8 cellular contexts compared by ENCODE assay signal in the genomic region with DNA sequence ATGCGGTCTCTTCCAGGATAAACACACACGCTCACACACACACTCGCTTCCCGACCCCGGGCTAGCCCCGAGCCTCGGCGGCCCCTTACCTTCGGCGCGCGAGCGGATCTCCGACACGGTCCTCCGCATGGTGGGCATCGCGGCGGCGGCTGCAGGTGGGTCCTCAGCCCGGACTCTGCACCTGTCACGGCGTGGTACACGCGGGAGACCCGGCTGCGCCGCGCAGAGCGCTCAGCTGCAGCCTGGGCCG. TPM values are rescaled to one million over a fixed set of nuclear protein-coding genes. Genes with fewer than 3 reads are reported as not detected.
DNase-seq lines count a peak whose midpoint lies in the region; ATAC-seq and TF ChIP-seq lines count a peak whose summit lies in the region.

No MANE protein-coding gene starts in this region.

- peak overlapping the region; percentile 75 for H3K9ac ChIP-seq in DND-41 (ENCODE audit: low read depth, low read length)
- no peak overlapping the region for H3K9ac ChIP-seq in parathyroid adenoma

- H3K4me3 ChIP-seq in DND-41 (ENCODE audit: low read depth in 1 of 2, low read length in 2 of 2) (peak overlapping the region; percentile 41 to 79), PC-9 (peak overlapping the region; percentile 84; the same call in 1 of the 2 replicates), epithelial cell of proximal tubule (ENCODE audit: low read depth, low read length) (peak overlapping the region; percentile 77), parathyroid adenoma (ENCODE audit: low read depth, low read length) (peak overlapping the region; percentile 88)

- H2AFZ ChIP-seq in DND-41 (ENCODE audit: low read depth, low read length) (peak overlapping the region; percentile 89), PC-9 (peak overlapping the region; percentile 76), parathyroid adenoma (peak overlapping the region; percentile 71)

- H3K4me2 ChIP-seq in DND-41 (ENCODE audit: insufficient read depth, low read length): peak overlapping the region; percentile 84
- H3K4me2 ChIP-seq in PC-9: peak overlapping the region; percentile 84
- H3K4me2 ChIP-seq in parathyroid adenoma (ENCODE audit: low read length): peak overlapping the region; percentile 86

- DNase-seq in DND-41: no peak
- no peak for DNase-seq in PC-9
- no peak for DNase-seq in epithelial cell of proximal tubule (ENCODE audit: low read depth)
- no peak for DNase-seq in left colon
- DNase-seq in effector CD4-positive, alpha-beta T cell: no peak
- DNase-seq in NCI-H345 (lab: John Stamatoyannopoulos, UW): no peak

- no peaks in the 10 kb centered on the region for H3F3A ChIP-seq in PC-9 (ENCODE audit: insufficient read depth, low read depth)

- CTCF ChIA-PET in PC-9 (lab: Charles Lee): no interaction called here

- TF ChIP-seq CTCF in DND-41 (IDR thresholded peaks at IDR 0.05; ENCODE audit: borderline replicate concordance, extremely low read depth, low read length, poor library complexity, severe bottlenecking): no peak
- TF ChIP-seq CTCF in PC-9 (conservative IDR thresholded peaks at IDR 0.05): no peak
- TF ChIP-seq CTCF in epithelial cell of proximal tubule (conservative IDR thresholded peaks at IDR 0.05; ENCODE audit: low read depth, low read length): no peak
- TF ChIP-seq CTCF in parathyroid adenoma (IDR thresholded peaks at IDR 0.05): no peak

- H3K79me2 ChIP-seq in DND-41 (ENCODE audit: insufficient read depth, low read length) (0 out of 2 replicates have a peak, but pooled peaks cover 3% of the 10 kb centered on the region), PC-9 (ENCODE audit: low read depth) (no peaks in the 10 kb centered on the region), parathyroid adenoma (peaks cover 2% of the 10 kb centered on the region)

- intact Hi-C loops in PC-9 (cut with micrococcal nuclease; ENCODE audit: unreplicated experiment) (no loop called here), left colon (cut with DNase I, micrococcal nuclease) (no loop called here)

- POLR2A ChIA-PET in PC-9 (lab: Charles Lee; ENCODE audit: unreplicated experiment): interaction anchor here (0.6 kb wide), 1 partner anchor 346 kb away, joined by 4 read pairs; no protein-coding TSS in a partner anchor

- H3K27me3 ChIP-seq in DND-41 (ENCODE audit: insufficient read depth, low read length, poor library complexity): no peaks in the 10 kb centered on the region
- no peaks in the 10 kb centered on the region for H3K27me3 ChIP-seq in PC-9 (ENCODE audit: insufficient read depth, low read depth)
- H3K27me3 ChIP-seq in parathyroid adenoma (ENCODE audit: control insufficient read depth, insufficient read depth, low read length): no peaks in the 10 kb centered on the region

- H3K4me1 ChIP-seq in DND-41 (ENCODE audit: insufficient read depth, low read length) (peaks cover 32% of the 10 kb centered on the region), PC-9 (replicated peaks; ENCODE audit: insufficient read depth) (peaks cover 5% of the 10 kb centered on the region; the same call in 1 of the 2 replicates), parathyroid adenoma (peaks cover 3% of the 10 kb centered on the region)

- peak overlapping the region; percentile 67 for H3K27ac ChIP-seq in DND-41 (ENCODE audit: low read length)
- H3K27ac ChIP-seq in PC-9: no peak overlapping the region
- H3K27ac ChIP-seq in parathyroid adenoma: peak overlapping the region; percentile 49

- no peaks in the 10 kb centered on the region for H3K9me2 ChIP-seq in PC-9 (ENCODE audit: insufficient read depth)

- BruUV-seq in PC-9 (replicated peaks; lab: Mats Ljungman, UMichigan): no TSS peak

- H3K36me3 ChIP-seq in DND-41 (ENCODE audit: insufficient read depth, low read length): no peaks in the 10 kb centered on the region
- H3K36me3 ChIP-seq in PC-9 (ENCODE audit: low read depth): no peaks in the 10 kb centered on the region
- H3K36me3 ChIP-seq in parathyroid adenoma (ENCODE audit: control insufficient read depth, insufficient read depth, low read length): no peaks in the 10 kb centered on the region

- H4K20me1 ChIP-seq in DND-41 (ENCODE audit: insufficient read depth, low read length) (no peaks in the 10 kb centered on the region), PC-9 (ENCODE audit: insufficient read depth) (no peaks in the 10 kb centered on the region)

- ATAC-seq in DND-41 (ENCODE audit: insufficient read depth, low read depth) (no peak), left colon (no peak), HG02840 (IDR thresholded peaks at IDR 0.05; ENCODE audit: low FRiP score, unreplicated experiment) (no peak)

- H3K9me3 ChIP-seq in DND-41 (ENCODE audit: insufficient read depth, low read length, severe bottlenecking) (no peaks in the 10 kb centered on the region), PC-9 (ENCODE audit: insufficient read depth, low read depth) (no peaks in the 10 kb centered on the region), parathyroid adenoma (ENCODE audit: control insufficient read depth, low read length) (no peaks in the 10 kb centered on the region)

RNA-seq across cellular contexts. Expression of gene ATP8A1, which starts 0.2 kb away (rescaled TPM):
- total RNA-seq in PC-9 (2021) (not detected in 2 replicates), epithelial cell of proximal tubule (2.9 and 4.3 TPM in 2 replicates), left colon (10 to 100 TPM; 64.7 to 70.5 TPM)

Comparison
In these comparisons a context has a peak if more than half of its experiments do, and no peak if none do; other contexts are left out.
1. RNA of gene ATP8A1, which starts 0.2 kb away (total RNA-seq): 64.7 to 70.5 TPM in left colon; 2.9 to 4.3 TPM in epithelial cell of proximal tubule and not detected in PC-9; every median in the first group is over 10 times any median in the second.
2. Peak in every context shown above with its lines, with median percentiles within 50 percentile points of each other: H2AFZ ChIP-seq, H3K4me2 ChIP-seq and H3K4me3 ChIP-seq.